ENCODE assay signal across 7 cellular contexts in genomic region chr9:136865768-136866103, GRCh38. TPM values are rescaled to one million over a fixed set of nuclear protein-coding genes. Genes with fewer than 3 reads are reported as not detected.
DNase-seq lines count a peak whose midpoint lies in the region; ATAC-seq, FAIRE-seq and TF ChIP-seq lines count a peak whose summit lies in the region.

No MANE protein-coding gene starts in this region.

- H3K36me3 ChIP-seq in keratinocyte (ENCODE audit: control insufficient read depth in 2 of 2, extremely low read depth in 1 of 2, insufficient read depth in 2 of 2, low read length in 2 of 2), result peaks cover 22% of the 10 kb centered on the region in 2 experiments

- dilution Hi-C loops in keratinocyte (cut with MboI; ENCODE audit: extremely low pct_ligation_motif_present, low sequenced_read_pairs), result no loop called here

- H3K4me1 ChIP-seq in keratinocyte (ENCODE audit: control insufficient read depth, extremely low read depth, insufficient read depth, low read length), result peaks cover 2% of the 10 kb centered on the region

- H4K20me1 ChIP-seq in keratinocyte (ENCODE audit: control insufficient read depth, extremely low read depth, insufficient read depth, low read length), result peaks cover 8% of the 10 kb centered on the region

- FAIRE-seq in keratinocyte (lab: Jason Lieb, UNC), result no peak

- no peak overlapping the region for H2AFZ ChIP-seq in keratinocyte (ENCODE audit: control insufficient read depth, low read length)

- H3K9ac ChIP-seq in keratinocyte (ENCODE audit: control insufficient read depth, extremely low read depth, insufficient read depth, low read length), result peak overlapping the region; percentile 73

- peak overlapping the region; percentile 61 for H3K27ac ChIP-seq in adipose tissue (ENCODE audit: low read depth, low read length)
- H3K27ac ChIP-seq in keratinocyte (ENCODE audit: control insufficient read depth, insufficient read depth, low read length), result peak overlapping the region; percentile 52
- H3K27ac ChIP-seq in substantia nigra (ENCODE audit: low read depth, low read length, poor library complexity, severe bottlenecking), result peak overlapping the region; percentile 88

- H3K4me2 ChIP-seq in keratinocyte (ENCODE audit: control insufficient read depth, extremely low read depth, insufficient read depth, low read depth, low read length), result peak overlapping the region; percentile 58

- TF ChIP-seq CTCF in HFFc6 (IDR thresholded peaks at IDR 0.05) (no peak), keratinocyte (optimal IDR thresholded peaks at IDR 0.05 in 1 of 3, IDR thresholded peaks at IDR 0.05 in 1 of 3, conservative IDR thresholded peaks at IDR 0.05 in 1 of 3; ENCODE audit: extremely low read depth in 1 of 3, insufficient read depth in 2 of 3, low read length in 3 of 3) (no peak)

- no peaks in the 10 kb centered on the region for H3K9me3 ChIP-seq in keratinocyte (ENCODE audit: control insufficient read depth, low read depth, low read length)

- peaks cover 12% of the 10 kb centered on the region for H3K4me1 Mint-ChIP-seq in HFFc6 (ENCODE audit: low read depth)

- ATAC-seq in GM18873 (IDR thresholded peaks at IDR 0.05; ENCODE audit: low FRiP score, unreplicated experiment), result no peak
- ATAC-seq in HG02884 (IDR thresholded peaks at IDR 0.05; ENCODE audit: unreplicated experiment), result no peak

- peak overlapping the region; percentile 86 for H3K4me3 Mint-ChIP-seq in HFFc6

- no peaks in the 10 kb centered on the region; the same call in 1 of the 2 replicates for H3K27me3 Mint-ChIP-seq in HFFc6 (ENCODE audit: insufficient read depth)

- H3K36me3 Mint-ChIP-seq in HFFc6 (ENCODE audit: low read depth), result peaks cover 16% of the 10 kb centered on the region

- no peaks in the 10 kb centered on the region for H3K9me1 ChIP-seq in keratinocyte (ENCODE audit: control insufficient read depth, extremely low read depth, insufficient read depth, low read length)

- H3K79me2 ChIP-seq in keratinocyte (ENCODE audit: control insufficient read depth, insufficient read depth, low read length), result peaks cover 21% of the 10 kb centered on the region

- no peaks in the 10 kb centered on the region for H3K27me3 ChIP-seq in keratinocyte (ENCODE audit: control insufficient read depth, extremely low read depth, insufficient read depth, low read length)

- 2% methylated on average over 14 to 20 of the region's 20 CpGs for WGBS in adipose tissue, 3 donors

- no peak for DNase-seq in HFFc6
- no peak for DNase-seq in keratinocyte (ENCODE audit: low read depth, low spot score)
- peak in 1 of 49 donors; percentile 82 for DNase-seq in substantia nigra (lab: John Stamatoyannopoulos, UW)
- no peak for DNase-seq in NCI-H510A treated with DMSO at 0.1 percent for 48 hours (lab: John Stamatoyannopoulos, UW)

- peak overlapping the region; percentile 75 to 87 (median 79) for H3K4me3 ChIP-seq in keratinocyte (ENCODE audit: control insufficient read depth in 2 of 3, extremely low read depth in 1 of 3, insufficient read depth in 2 of 3, low read depth in 1 of 3, low read length in 3 of 3)

- peak overlapping the region; percentile 49; the same call in 1 of the 2 replicates for H3K27ac Mint-ChIP-seq in HFFc6

- peaks cover 13% of the 10 kb centered on the region for H3K9me3 Mint-ChIP-seq in HFFc6

RNA-seq across cellular contexts. Expression of gene EDF1, which starts 0.4 kb away (rescaled TPM):
- total RNA-seq in HFFc6 (2021; fragmentation: NEBNext Ultra II Directional; extraction: Animal tissue kit (Norgen Biotek cat#: 25700)), result 100 to 1,000 TPM; 369 to 460 (median 443) TPM
- polyA plus RNA-seq in adipose tissue (100 to 1,000 TPM; 351 to 391 (median 379) TPM), keratinocyte (329 to 354 TPM (median 343 TPM) in 3 replicates)
- polyA plus RNA-seq in keratinocyte (2011; ENCODE audit: low read depth), result 473 TPM
- polyA plus RNA-seq in keratinocyte (2011; cell fraction: cytosol; rRNA removed), result 240 and 419 TPM in 2 replicates
- polyA plus RNA-seq in keratinocyte (2011; cell fraction: nucleus; rRNA removed), result 203 and 230 TPM in 2 replicates
- polyA plus RNA-seq in keratinocyte (2012; ENCODE audit: low replicate concordance), result 312 and 449 TPM in 2 replicates
- 58.7 to 147 TPM (median 109 TPM) in 3 replicates for polyA minus RNA-seq in keratinocyte
- 239 TPM for polyA minus RNA-seq in keratinocyte (2011; cell fraction: cytosol; rRNA and poly(A)+ RNA removed)
- polyA minus RNA-seq in keratinocyte (2011; cell fraction: nucleus; rRNA and poly(A)+ RNA removed), result 51.2 and 54.6 TPM in 2 replicates

RNA-seq across cellular contexts. Expression of gene MAMDC4, which starts 13.6 kb away (rescaled TPM):
- 1 to 10 TPM; 2.3 to 3.4 (median 3.0) TPM for total RNA-seq in HFFc6 (2021; fragmentation: NEBNext Ultra II Directional; extraction: Animal tissue kit (Norgen Biotek cat#: 25700))
- polyA plus RNA-seq in adipose tissue, result 1 to 10 TPM; 4.9 to 9.8 (median 7.2) TPM
- polyA plus RNA-seq in keratinocyte, result 0.49 to 0.82 TPM (median 0.62 TPM) in 3 replicates
- polyA plus RNA-seq in keratinocyte (2011; ENCODE audit: low read depth), result 0.42 TPM
- polyA plus RNA-seq in keratinocyte (2011; cell fraction: cytosol; rRNA removed), result 0.11 and 0.18 TPM in 2 replicates
- 4.4 and 6.0 TPM in 2 replicates for polyA plus RNA-seq in keratinocyte (2011; cell fraction: nucleus; rRNA removed)
- polyA plus RNA-seq in keratinocyte (2012; ENCODE audit: low replicate concordance), result 1.1 and 1.6 TPM in 2 replicates
- polyA minus RNA-seq in keratinocyte, result 0.10 to 0.35 TPM (median 0.16 TPM) in 3 replicates
- not detected for polyA minus RNA-seq in keratinocyte (2011; cell fraction: cytosol; rRNA and poly(A)+ RNA removed)
- polyA minus RNA-seq in keratinocyte (2011; cell fraction: nucleus; rRNA and poly(A)+ RNA removed), result 0.63 and 0.85 TPM in 2 replicates

RNA-seq across cellular contexts. Expression of gene PHPT1, which starts 16.5 kb away (rescaled TPM):
- total RNA-seq in HFFc6 (2021; fragmentation: NEBNext Ultra II Directional; extraction: Animal tissue kit (Norgen Biotek cat#: 25700)), result 100 to 1,000 TPM; 156 to 181 (median 169) TPM
- polyA plus RNA-seq in adipose tissue (100 to 1,000 TPM; 141 to 146 (median 143) TPM), keratinocyte (68.8 to 113 TPM (median 97.9 TPM) in 3 replicates)
- 110 TPM for polyA plus RNA-seq in keratinocyte (2011; ENCODE audit: low read depth)
- 52.2 and 121 TPM in 2 replicates for polyA plus RNA-seq in keratinocyte (2011; cell fraction: cytosol; rRNA removed)
- polyA plus RNA-seq in keratinocyte (2011; cell fraction: nucleus; rRNA removed), result 45.1 and 48.6 TPM in 2 replicates
- 88.4 and 108 TPM in 2 replicates for polyA plus RNA-seq in keratinocyte (2012; ENCODE audit: low replicate concordance)
- polyA minus RNA-seq in keratinocyte, result 16.0 to 25.6 TPM (median 24.3 TPM) in 3 replicates
- 68.1 TPM for polyA minus RNA-seq in keratinocyte (2011; cell fraction: cytosol; rRNA and poly(A)+ RNA removed)
- 11.7 and 12.6 TPM in 2 replicates for polyA minus RNA-seq in keratinocyte (2011; cell fraction: nucleus; rRNA and poly(A)+ RNA removed)

RNA-seq across cellular contexts. Expression of gene TRAF2, which starts 20.6 kb away (rescaled TPM):
- 10 to 100 TPM; 11.1 to 15.9 (median 13.6) TPM for total RNA-seq in HFFc6 (2021; fragmentation: NEBNext Ultra II Directional; extraction: Animal tissue kit (Norgen Biotek cat#: 25700))
- polyA plus RNA-seq in adipose tissue (1 to 10 TPM; 4.0 to 7.2 (median 4.7) TPM), keratinocyte (9.9 to 12.9 TPM (median 10.6 TPM) in 3 replicates)
- polyA plus RNA-seq in keratinocyte (2011; ENCODE audit: low read depth), result 5.1 TPM
- polyA plus RNA-seq in keratinocyte (2011; cell fraction: cytosol; rRNA removed), result 4.8 and 7.9 TPM in 2 replicates
- polyA plus RNA-seq in keratinocyte (2011; cell fraction: nucleus; rRNA removed), result 15.2 and 19.4 TPM in 2 replicates
- polyA plus RNA-seq in keratinocyte (2012; ENCODE audit: low replicate concordance), result 6.5 and 14.0 TPM in 2 replicates
- 9.4 to 19.4 TPM (median 10.7 TPM) in 3 replicates for polyA minus RNA-seq in keratinocyte
- polyA minus RNA-seq in keratinocyte (2011; cell fraction: cytosol; rRNA and poly(A)+ RNA removed), result 14.6 TPM
- 9.9 and 14.0 TPM in 2 replicates for polyA minus RNA-seq in keratinocyte (2011; cell fraction: nucleus; rRNA and poly(A)+ RNA removed)

RNA-seq across cellular contexts. Expression of gene AJM1, which starts 23.5 kb away (rescaled TPM):
- total RNA-seq in HFFc6 (2021; fragmentation: NEBNext Ultra II Directional; extraction: Animal tissue kit (Norgen Biotek cat#: 25700)), result 1 to 10 TPM; 4.5 to 8.0 (median 5.3) TPM
- 1 to 10 TPM; 1.2 to 4.0 (median 1.7) TPM for polyA plus RNA-seq in adipose tissue
- polyA plus RNA-seq in keratinocyte, result 0.10 to 0.21 TPM (median 0.12 TPM) in 3 replicates
- 0.29 TPM for polyA plus RNA-seq in keratinocyte (2011; ENCODE audit: low read depth)
- polyA plus RNA-seq in keratinocyte (2011; cell fraction: cytosol; rRNA removed), result 0.01 and 0.08 TPM in 2 replicates
- polyA plus RNA-seq in keratinocyte (2011; cell fraction: nucleus; rRNA removed), result 0.92 and 0.93 TPM in 2 replicates
- 0.41 and 0.79 TPM in 2 replicates for polyA plus RNA-seq in keratinocyte (2012; ENCODE audit: low replicate concordance)
- not detected in 3 replicates for polyA minus RNA-seq in keratinocyte
- not detected for polyA minus RNA-seq in keratinocyte (2011; cell fraction: cytosol; rRNA and poly(A)+ RNA removed)
- 0.16 and 0.42 TPM in 2 replicates for polyA minus RNA-seq in keratinocyte (2011; cell fraction: nucleus; rRNA and poly(A)+ RNA removed)
